In the genomic region with DNA sequence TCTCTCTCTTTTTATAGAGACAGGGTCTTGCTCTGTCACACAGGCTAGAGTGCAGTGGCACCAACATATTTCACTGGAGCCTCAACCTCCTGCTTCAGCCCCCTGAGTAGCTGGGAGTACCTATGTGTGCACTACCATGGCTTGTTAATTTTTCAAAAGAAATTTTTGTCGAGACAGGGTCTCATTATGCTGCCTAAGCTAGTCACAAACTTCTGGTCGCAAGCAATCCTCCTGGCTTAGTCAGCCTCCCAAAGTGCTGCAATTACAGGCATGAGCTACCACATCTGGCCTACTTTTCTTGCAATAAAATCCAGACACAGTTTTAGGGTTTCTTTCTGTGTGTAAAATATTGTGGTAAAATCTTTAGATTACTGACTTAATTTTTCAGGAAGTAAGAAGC, we compare ENCODE assay signal across 18 cellular contexts. TPM values are rescaled to one million over a fixed set of nuclear protein-coding genes. Genes with fewer than 3 reads are reported as not detected.
DNase-seq lines count a peak whose midpoint lies in the region; TF ChIP-seq lines count a peak whose summit lies in the region.
"Had no signal": no experiment of that assay in that cellular context is flagged by ENCODE, and none has a peak within 500 bp of the region (broad histone marks: within the 10 kb centered on the region; RNA-seq: fewer than 3 reads in every experiment).

No MANE protein-coding gene starts in this region.

- no peak for TF ChIP-seq CTCF in Loucy (conservative IDR thresholded peaks at IDR 0.05; ENCODE audit: low read length)
- no peak for TF ChIP-seq CTCF in choroid plexus epithelial cell (conservative IDR thresholded peaks at IDR 0.05; ENCODE audit: low read depth, low read length)

- no peaks in the 10 kb centered on the region for H3K9me2 ChIP-seq in Loucy (replicated peaks; ENCODE audit: low read depth, low read length)

- no peaks in the 10 kb centered on the region for H3K9me3 ChIP-seq in Loucy (ENCODE audit: insufficient read depth, low read depth, low read length)

- no peaks in the 10 kb centered on the region for H4K20me1 ChIP-seq in Loucy (ENCODE audit: insufficient read depth, low read length, poor library complexity, severe bottlenecking)

- H3K4me3 ChIP-seq in Loucy (ENCODE audit: low read length, poor library complexity, severe bottlenecking) (peak overlapping the region; percentile 44), choroid plexus epithelial cell (ENCODE audit: low read depth, low read length) (no peak overlapping the region)

- peak overlapping the region; percentile 54 for H3K9ac ChIP-seq in Loucy (ENCODE audit: low read depth, low read length, poor library complexity, severe bottlenecking)

- H3K36me3 ChIP-seq in Loucy (ENCODE audit: insufficient read depth, low read length) = no peaks in the 10 kb centered on the region

- no peak for TF ChIP-seq POLR2A in erythroblast (IDR thresholded peaks at IDR 0.05; ENCODE audit: low read length)

- peaks cover 63% of the 10 kb centered on the region for H3K4me1 ChIP-seq in Loucy (ENCODE audit: insufficient read depth, low read length, poor library complexity, severe bottlenecking)

- H2AFZ ChIP-seq in Loucy (ENCODE audit: low read length) = no peak overlapping the region

- no peaks in the 10 kb centered on the region for H3K79me2 ChIP-seq in Loucy (ENCODE audit: insufficient read depth, low read length)

- H3K27me3 ChIP-seq in Loucy (ENCODE audit: insufficient read depth, low read length, poor library complexity, severe bottlenecking) = no peaks in the 10 kb centered on the region

- peak overlapping the region; percentile 69 for H3K4me2 ChIP-seq in Loucy (ENCODE audit: low read depth, low read length, poor library complexity, severe bottlenecking)

- peak; percentile 28 for DNase-seq in DMS79 treated with DMSO at 0.1 percent for 48 hours (lab: John Stamatoyannopoulos, UW)
- peak; percentile 17 for DNase-seq in choroid plexus epithelial cell (ENCODE audit: low read depth)
- DNase-seq in myocyte (ENCODE audit: low read depth) = peak; percentile 18
- DNase-seq in iPS-NIHi11 (ENCODE audit: low spot score) = no peak
- DNase-seq in nucleus accumbens (lab: John Stamatoyannopoulos, UW) = no peak
- DNase-seq in erythroblast (lab: John Stamatoyannopoulos, UW) = no peak
- DNase-seq in NCI-H2107 treated with DMSO at 0.1 percent for 48 hours (lab: John Stamatoyannopoulos, UW; ENCODE audit: unreplicated experiment) = no peak
- DNase-seq: activated CD8-positive, alpha-beta memory T cell treated with anti-CD3 and anti-CD28 coated beads for 24 hours; amygdala; cortex of kidney; HFFc6; kidney; mesendoderm; NCI-H187 treated with DMSO at 0.1 percent for 48 hours; NCI-H446; Right ventricle myocardium superior; stimulated activated naive CD8-positive, alpha-beta T cell treated with anti-CD3 and anti-CD28 coated beads, Interleukin-15, Interleukin-2, amounts not matched to agents 100 U/mL and 50 U/mL, for 24 hours had no signal

- H3F3A ChIP-seq in Loucy (ENCODE audit: low read depth) = peaks cover 27% of the 10 kb centered on the region

RNA-seq across cellular contexts. Expression of a gene that starts 27.9 kb away (rescaled TPM):
- total RNA-seq in myocyte = 30.2 and 38.6 TPM in 2 replicates
- 68.3 TPM for polyA plus RNA-seq in myocyte (2012)

Comparison
In these comparisons a context has a peak if more than half of its experiments do, and no peak if none do; other contexts are left out.
1. DNase-seq: peak in DMS79 treated with DMSO at 0.1 percent for 48 hours (single experiment), choroid plexus epithelial cell (single experiment) and myocyte (single experiment); none in iPS-NIHi11 (single experiment), nucleus accumbens (0 of 56), erythroblast (0 of 2) and NCI-H2107 treated with DMSO at 0.1 percent for 48 hours (single experiment).